ENCODE assay signal across 11 cellular contexts in the genomic region with DNA sequence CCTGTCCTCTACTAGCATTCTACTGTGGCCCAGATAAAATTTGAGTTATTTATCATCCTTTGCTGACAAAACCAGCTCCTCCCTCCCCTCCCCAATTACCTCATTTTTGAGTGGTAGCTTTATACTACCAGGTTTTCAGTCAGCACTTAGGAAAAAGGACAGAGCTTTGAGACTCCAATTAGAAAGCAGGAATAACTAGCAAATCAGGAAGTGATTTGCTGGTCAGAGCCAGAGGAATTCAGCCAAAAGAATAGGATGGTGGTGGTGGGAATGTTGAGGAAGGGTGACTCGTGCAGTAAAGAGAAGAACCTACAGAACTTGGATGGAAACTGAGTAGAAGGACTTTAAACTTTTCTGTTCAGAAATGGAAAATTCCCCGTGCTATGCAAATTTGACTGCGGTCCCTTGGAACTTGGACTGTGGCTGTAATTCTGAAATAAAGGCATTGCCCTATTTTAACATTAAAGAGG. TPM values are rescaled to one million over a fixed set of nuclear protein-coding genes. Genes with fewer than 3 reads are reported as not detected.
DNase-seq lines count a peak whose midpoint lies in the region; ATAC-seq and TF ChIP-seq lines count a peak whose summit lies in the region.
"Had no signal": no experiment of that assay in that cellular context is flagged by ENCODE, and none has a peak within 500 bp of the region (broad histone marks: within the 10 kb centered on the region; RNA-seq: fewer than 3 reads in every experiment).

No MANE protein-coding gene starts in this region.

- H3K4me3 ChIP-seq in fibroblast of the aortic adventitia (ENCODE audit: low read depth, low read length) (no peak overlapping the region), skeletal muscle tissue (ENCODE audit: low read length in 3 of 3) (peak overlapping the region in 1 of 3 donors; percentile 19)

- peak overlapping the region in 2 of 3 donors; percentile 7 to 16 for H3K9ac ChIP-seq in skeletal muscle tissue (ENCODE audit: low read depth in 1 of 3, low read length in 3 of 3)

- H3K27me3 Mint-ChIP-seq in T-helper 2 cell treated with Interferon-gamma antibody and Interleukin-4, amounts not matched to agents 5 μg/mL and 100 μg/mL, for 36 hours (ENCODE audit: low read depth) = no peaks in the 10 kb centered on the region
- H3K27me3 Mint-ChIP-seq in activated CD4-positive, alpha-beta memory T cell treated with anti-CD3 and anti-CD28 coated beads, Interleukin-2, amount 10 ng/mL, durations not matched to agents 7 days and 5 days = no peaks in the 10 kb centered on the region

- H3K9me3 ChIP-seq in skeletal muscle tissue (ENCODE audit: control insufficient read depth in 3 of 3, low read length in 3 of 3) = no peaks in the 10 kb centered on the region

- CTCF ChIA-PET in activated CD4-positive, alpha-beta memory T cell treated with anti-CD3 and anti-CD28 coated beads, Interleukin-2, amount 10 ng/mL, durations not matched to agents 7 days and 5 days (lab: Charles Lee) = interaction anchor here (1.2 to 2.6 kb wide), 2 partner anchors 20 to 32 kb away, joined by 3 to 8 read pairs; no protein-coding TSS in a partner anchor

- H3K9me3 Mint-ChIP-seq in T-helper 2 cell treated with Interferon-gamma antibody and Interleukin-4, amounts not matched to agents 5 μg/mL and 100 μg/mL, for 36 hours = no peaks in the 10 kb centered on the region
- H3K9me3 Mint-ChIP-seq in activated CD4-positive, alpha-beta memory T cell treated with anti-CD3 and anti-CD28 coated beads, Interleukin-2, amount 10 ng/mL, durations not matched to agents 7 days and 5 days = no peaks in the 10 kb centered on the region
- H3K9me3 Mint-ChIP-seq: activated T-helper 1 cell treated with anti-CD3 and anti-CD28 coated beads, Interleukin-12 subunit alpha, Interleukin-12 subunit beta, Interleukin-2, Interleukin-4 antibody, amounts not matched to agents 30 ng/mL and 10 ng/mL and 1 ng/mL, durations not matched to agents 14 hours and 24 hours and 36 hours had no signal

- no peak overlapping the region for H3K27ac Mint-ChIP-seq in T-helper 2 cell treated with Interferon-gamma antibody and Interleukin-4, amounts not matched to agents 5 μg/mL and 100 μg/mL, for 36 hours
- no peak overlapping the region for H3K27ac Mint-ChIP-seq in activated CD4-positive, alpha-beta memory T cell treated with anti-CD3 and anti-CD28 coated beads, Interleukin-2, amount 10 ng/mL, durations not matched to agents 7 days and 5 days

- H3K36me3 Mint-ChIP-seq in T-helper 2 cell treated with Interferon-gamma antibody and Interleukin-4, amounts not matched to agents 5 μg/mL and 100 μg/mL, for 36 hours (ENCODE audit: low read depth) = peaks cover 36% of the 10 kb centered on the region
- H3K36me3 Mint-ChIP-seq in activated CD4-positive, alpha-beta memory T cell treated with anti-CD3 and anti-CD28 coated beads, Interleukin-2, amount 10 ng/mL, durations not matched to agents 7 days and 5 days (ENCODE audit: low read depth) = peaks cover 58% of the 10 kb centered on the region

- no peaks in the 10 kb centered on the region for H3K27me3 ChIP-seq in skeletal muscle tissue (ENCODE audit: control insufficient read depth in 3 of 3, insufficient read depth in 3 of 3, low read length in 3 of 3)

- peak overlapping the region; percentile 22 for H3K4me3 Mint-ChIP-seq in T-helper 2 cell treated with Interferon-gamma antibody and Interleukin-4, amounts not matched to agents 5 μg/mL and 100 μg/mL, for 36 hours
- H3K4me3 Mint-ChIP-seq in activated CD4-positive, alpha-beta memory T cell treated with anti-CD3 and anti-CD28 coated beads, Interleukin-2, amount 10 ng/mL, durations not matched to agents 7 days and 5 days = peak overlapping the region; percentile 1
- H3K4me3 Mint-ChIP-seq: activated T-helper 1 cell treated with anti-CD3 and anti-CD28 coated beads, Interleukin-12 subunit alpha, Interleukin-12 subunit beta, Interleukin-2, Interleukin-4 antibody, amounts not matched to agents 30 ng/mL and 10 ng/mL and 1 ng/mL, durations not matched to agents 14 hours and 24 hours and 36 hours had no signal

- DNase-seq in T-helper 2 cell treated with Interferon-gamma antibody and Interleukin-4, amounts not matched to agents 5 μg/mL and 100 μg/mL, for 36 hours (ENCODE audit: low spot score) = no peak
- DNase-seq in T-helper 2 cell (no peak), fibroblast of the aortic adventitia (ENCODE audit: low read depth) (peak; percentile 45), activated gamma-delta T cell treated with Interleukin-2 at 50 U/mL for 16 hours (no peak)
- no peak for DNase-seq in activated CD4-positive, alpha-beta memory T cell treated with anti-CD3 and anti-CD28 coated beads, Interleukin-2, amount 10 ng/mL, durations not matched to agents 7 days and 5 days
- DNase-seq: glutamatergic neuron had no signal

- ATAC-seq in GM21360 (IDR thresholded peaks at IDR 0.05; ENCODE audit: unreplicated experiment) (no peak), HG03039 (IDR thresholded peaks at IDR 0.05; ENCODE audit: unreplicated experiment) (no peak)

- POLR2A ChIA-PET in activated CD4-positive, alpha-beta memory T cell treated with anti-CD3 and anti-CD28 coated beads, Interleukin-2, amount 10 ng/mL, durations not matched to agents 7 days and 5 days (lab: Charles Lee) = interaction anchor here (1.2 to 4.5 kb wide), 2 partner anchors 16 to 32 kb away, joined by 3 to 130 read pairs; partner anchors contain the start of gene MYL12A

- H3K36me3 ChIP-seq in skeletal muscle tissue (ENCODE audit: control insufficient read depth in 3 of 3, insufficient read depth in 3 of 3, low read length in 3 of 3) = peaks cover 0 to 3% (median 0%) of the 10 kb centered on the region in 3 donors

- no peak for TF ChIP-seq CTCF in fibroblast of the aortic adventitia (IDR thresholded peaks at IDR 0.05; ENCODE audit: insufficient read depth, low read length)

- H3K27ac ChIP-seq in skeletal muscle tissue (ENCODE audit: low read depth, low read length) = no peak overlapping the region
- H3K27ac ChIP-seq: 22Rv1 had no signal

- peaks cover 52 to 69% (median 67%) of the 10 kb centered on the region in 3 donors for H3K4me1 ChIP-seq in skeletal muscle tissue (ENCODE audit: control insufficient read depth in 3 of 3, insufficient read depth in 3 of 3, low read length in 3 of 3)

- H3K4me1 Mint-ChIP-seq in T-helper 2 cell treated with Interferon-gamma antibody and Interleukin-4, amounts not matched to agents 5 μg/mL and 100 μg/mL, for 36 hours (ENCODE audit: low read depth) = peaks cover 70% of the 10 kb centered on the region
- H3K4me1 Mint-ChIP-seq in activated CD4-positive, alpha-beta memory T cell treated with anti-CD3 and anti-CD28 coated beads, Interleukin-2, amount 10 ng/mL, durations not matched to agents 7 days and 5 days = peaks cover 65% of the 10 kb centered on the region

RNA-seq across cellular contexts. Expression of gene MYL12B, which starts 3.7 kb away (rescaled TPM):
- 100 to 1,000 TPM; 371 to 378 TPM for total RNA-seq in activated CD4-positive, alpha-beta memory T cell treated with anti-CD3 and anti-CD28 coated beads, Interleukin-2, amount 10 ng/mL, durations not matched to agents 7 days and 5 days
- total RNA-seq in fibroblast of the aortic adventitia (ENCODE audit: low replicate concordance) (77.4 and 415 TPM in 2 replicates), skeletal muscle tissue (178 TPM)

RNA-seq across cellular contexts. Expression of gene MYL12A, which starts 18.0 kb away (rescaled TPM):
- total RNA-seq in activated CD4-positive, alpha-beta memory T cell treated with anti-CD3 and anti-CD28 coated beads, Interleukin-2, amount 10 ng/mL, durations not matched to agents 7 days and 5 days = 1,000 to 10,000 TPM; 1,118 to 1,119 TPM
- 251 and 733 TPM in 2 replicates for total RNA-seq in fibroblast of the aortic adventitia (ENCODE audit: low replicate concordance)
- total RNA-seq in skeletal muscle tissue = 694 TPM

RNA-seq across cellular contexts. Expression of gene MYOM1, which starts 45.8 kb away (rescaled TPM):
- 1 to 10 TPM; 1.7 to 2.4 TPM for total RNA-seq in activated CD4-positive, alpha-beta memory T cell treated with anti-CD3 and anti-CD28 coated beads, Interleukin-2, amount 10 ng/mL, durations not matched to agents 7 days and 5 days
- total RNA-seq in fibroblast of the aortic adventitia (ENCODE audit: low replicate concordance) (0.90 and 7.5 TPM in 2 replicates), skeletal muscle tissue (661 TPM)

Comparison
In these comparisons a context has a peak if more than half of its experiments do, and no peak if none do; other contexts are left out.
1. RNA of gene MYOM1, which starts 45.8 kb away (total RNA-seq): 661 TPM in skeletal muscle tissue (single experiment); 1.7 to 2.4 TPM in activated CD4-positive, alpha-beta memory T cell treated with anti-CD3 and anti-CD28 coated beads, Interleukin-2, amount 10 ng/mL, durations not matched to agents 7 days and 5 days and 0.90 to 7.5 TPM in fibroblast of the aortic adventitia; every median in the first group is over 10 times any median in the second.